Comparison of ENCODE assay signal across 1 cellular context in the genomic region with DNA sequence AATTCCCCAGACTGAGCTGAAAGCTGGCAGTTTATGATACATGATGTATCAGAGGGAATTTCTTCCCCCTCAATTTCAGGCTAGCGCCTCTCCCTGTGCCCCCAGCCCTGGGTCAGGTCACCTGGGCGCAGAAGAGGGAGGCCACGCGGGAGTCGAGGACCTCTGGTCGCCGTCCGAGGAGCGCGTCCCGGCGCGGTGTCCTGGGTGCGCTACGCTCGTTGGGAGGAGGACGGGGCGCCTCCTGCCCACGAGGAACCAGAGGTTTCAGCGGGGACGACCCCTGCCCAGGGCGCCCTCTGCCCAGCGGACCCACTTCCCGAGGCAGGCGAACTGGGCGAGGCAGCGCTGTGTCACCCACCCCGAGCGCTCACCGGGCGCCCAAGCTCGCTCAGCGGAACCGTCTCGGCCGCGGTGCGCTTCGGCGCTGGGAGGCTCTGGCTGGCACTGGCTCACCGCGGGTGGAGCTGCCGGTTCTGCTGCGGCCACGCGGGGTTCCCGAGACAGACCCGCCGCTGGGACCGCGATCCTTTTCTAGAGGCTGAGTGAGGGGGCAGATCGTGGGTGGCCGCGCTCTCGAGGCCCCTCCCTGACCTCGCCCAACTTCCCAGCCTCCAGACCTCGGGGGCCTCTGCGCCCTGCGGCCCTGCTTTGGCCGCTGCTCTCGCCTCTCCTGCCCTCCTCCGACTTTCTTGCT.
TF ChIP-seq lines count a peak whose summit lies in the region.

A gene (minus strand): TSS at position 504 of the 694 bp plus-strand sequence. CDS start 1,556 bp downstream, outside the sequence.

TF ChIP-seq in SK-N-SH treated with all-trans-retinoic acid at 6 μM for 48 hours, 23 proteins besides CTCF, POLR2A, EP300 and RAD21 (continued from another document):
- TF ChIP-seq, protein P1, sequence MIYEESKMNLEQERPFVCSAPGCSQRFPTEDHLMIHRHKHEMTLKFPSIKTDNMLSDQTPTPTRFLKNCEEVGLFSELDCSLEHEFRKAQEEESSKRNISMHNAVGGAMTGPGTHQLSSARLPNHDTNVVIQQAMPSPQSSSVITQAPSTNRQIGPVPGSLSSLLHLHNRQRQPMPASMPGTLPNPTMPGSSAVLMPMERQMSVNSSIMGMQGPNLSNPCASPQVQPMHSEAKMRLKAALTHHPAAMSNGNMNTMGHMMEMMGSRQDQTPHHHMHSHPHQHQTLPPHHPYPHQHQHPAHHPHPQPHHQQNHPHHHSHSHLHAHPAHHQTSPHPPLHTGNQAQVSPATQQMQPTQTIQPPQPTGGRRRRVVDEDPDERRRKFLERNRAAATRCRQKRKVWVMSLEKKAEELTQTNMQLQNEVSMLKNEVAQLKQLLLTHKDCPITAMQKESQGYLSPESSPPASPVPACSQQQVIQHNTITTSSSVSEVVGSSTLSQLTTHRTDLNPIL (CRISPR knock-in tag; IDR thresholded peaks at IDR 0.05; ENCODE audit: low read depth) = no peak
- no peak for TF ChIP-seq ZNF70 (CRISPR knock-in tag; IDR thresholded peaks at IDR 0.05)
